In genomic region chr1:98468111-98468717, GRCh38 we compare ENCODE assay signal across 8 cellular contexts.
DNase-seq lines count a peak whose midpoint lies in the region; ATAC-seq and TF ChIP-seq lines count a peak whose summit lies in the region.

No MANE protein-coding gene starts in this region.

- H3K9me3 Mint-ChIP-seq in H9 (no peaks in the 10 kb centered on the region), endothelial cell (ENCODE audit: unreplicated experiment) (no peaks in the 10 kb centered on the region)

- H2BK120ac ChIP-seq in H9 (ENCODE audit: low read depth, low read length, poor library complexity, severe bottlenecking) (no peak overlapping the region), neuronal stem cell (ENCODE audit: low read depth, low read length) (no peak overlapping the region)

- no peak overlapping the region for H3K23ac ChIP-seq in H9 (ENCODE audit: insufficient read length, low read depth, low read length)
- no peak overlapping the region for H3K23ac ChIP-seq in neuronal stem cell (ENCODE audit: low read depth, low read length, poor library complexity)

- H2BK12ac ChIP-seq in H9 (ENCODE audit: insufficient read length, low read depth, low read length) (no peak overlapping the region), neuronal stem cell (ENCODE audit: low read length) (no peak overlapping the region)

- H3K14ac ChIP-seq in H9 (ENCODE audit: insufficient read depth, low read length) (no peak overlapping the region), neuronal stem cell (ENCODE audit: low read length) (no peak overlapping the region)

- H3K27ac ChIP-seq in H9 (ENCODE audit: insufficient read length, low read depth, low read length) (no peak overlapping the region), OCI-LY1 (ENCODE audit: low read depth, low read length, poor library complexity, severe bottlenecking) (no peak overlapping the region), neuronal stem cell (replicated peaks; ENCODE audit: low read length) (no peak overlapping the region)

- no peak overlapping the region for H2AK5ac ChIP-seq in H9 (ENCODE audit: insufficient read length, low read length)
- H2AK5ac ChIP-seq in neuronal stem cell (ENCODE audit: low read depth, low read length), result no peak overlapping the region

- H3K18ac ChIP-seq in H9 (ENCODE audit: insufficient read length, low read depth, low read length), result no peak overlapping the region
- H3K18ac ChIP-seq in neuronal stem cell (ENCODE audit: low read length), result no peak overlapping the region

- H3K36me3 Mint-ChIP-seq in H9 (ENCODE audit: insufficient read depth in 1 of 3, low read depth in 3 of 3) (no peaks in the 10 kb centered on the region), endothelial cell (ENCODE audit: low read depth, unreplicated experiment) (no peaks in the 10 kb centered on the region)

- no peak overlapping the region for H3K56ac ChIP-seq in H9 (ENCODE audit: insufficient read length, low read depth, low read length)

- ATAC-seq in GM18870 (IDR thresholded peaks at IDR 0.05; ENCODE audit: unreplicated experiment) (no peak), HG03469 (IDR thresholded peaks at IDR 0.05; ENCODE audit: unreplicated experiment) (no peak)

- H3K27me3 ChIP-seq in H9 (ENCODE audit: insufficient read depth, low read length), result no peaks in the 10 kb centered on the region
- no peaks in the 10 kb centered on the region for H3K27me3 ChIP-seq in OCI-LY1 (ENCODE audit: insufficient read depth, low read length)
- no peaks in the 10 kb centered on the region for H3K27me3 ChIP-seq in neuronal stem cell (ENCODE audit: control insufficient read depth in 3 of 3, insufficient read depth in 3 of 3, low read depth in 1 of 3, low read length in 3 of 3)

- no peaks in the 10 kb centered on the region; the same call in 1 of the 2 replicates for H3K4me1 ChIP-seq in H9 (ENCODE audit: insufficient read depth, low read length)
- H3K4me1 ChIP-seq in OCI-LY1 (ENCODE audit: insufficient read depth, low read length, severe bottlenecking), result no peaks in the 10 kb centered on the region
- H3K4me1 ChIP-seq in neuronal stem cell (ENCODE audit: control insufficient read depth in 2 of 2, insufficient read depth in 1 of 2, low read depth in 1 of 2, low read length in 2 of 2), result no peaks in the 10 kb centered on the region

- no peaks in the 10 kb centered on the region for H3K23me2 ChIP-seq in H9 (ENCODE audit: insufficient read length, low read depth, low read length, poor library complexity, severe bottlenecking)

- peak; percentile 48 for DNase-seq in CD1c-positive myeloid dendritic cell (ENCODE audit: extremely low spot score)
- no peak for DNase-seq in H9
- peak; percentile 11 for DNase-seq in endothelial cell (ENCODE audit: low spot score)
- peak; percentile 32 for DNase-seq in neuronal stem cell (ENCODE audit: low spot score)
- no peak for DNase-seq in iPS-NIHi7 (ENCODE audit: extremely low spot score)

- H2BK5ac ChIP-seq in H9 (ENCODE audit: insufficient read length, low read length) (no peak overlapping the region), neuronal stem cell (ENCODE audit: low read length) (no peak overlapping the region)

- H2AFZ ChIP-seq in H9 (ENCODE audit: low read length) (no peak overlapping the region), OCI-LY1 (ENCODE audit: low read length) (no peak overlapping the region), neuronal stem cell (ENCODE audit: low read length) (no peak overlapping the region)

- H3K4me1 Mint-ChIP-seq in H9 (peaks cover 8 to 10% of the 10 kb centered on the region in 2 experiments), endothelial cell (ENCODE audit: unreplicated experiment) (no peaks in the 10 kb centered on the region)

- H3K4me3 Mint-ChIP-seq in H9, result no peak overlapping the region; a peak in 1 of 5 replicates
- H3K4me3 Mint-ChIP-seq in endothelial cell (ENCODE audit: unreplicated experiment), result no peak overlapping the region

- no peaks in the 10 kb centered on the region for H3K27me3 Mint-ChIP-seq in H9 (ENCODE audit: low read depth)
- H3K27me3 Mint-ChIP-seq in endothelial cell (ENCODE audit: unreplicated experiment), result no peaks in the 10 kb centered on the region

- H3K4me2 ChIP-seq in H9 (ENCODE audit: insufficient read depth, insufficient read length, low read length) (no peak overlapping the region), OCI-LY1 (ENCODE audit: low read length) (no peak overlapping the region), neuronal stem cell (ENCODE audit: insufficient read depth, low read length, poor library complexity, severe bottlenecking) (no peak overlapping the region)

- H3K36me3 ChIP-seq in OCI-LY1 (ENCODE audit: insufficient read depth, low read length) (no peaks in the 10 kb centered on the region), neuronal stem cell (replicated peaks in 1 of 2; ENCODE audit: control insufficient read depth in 2 of 2, insufficient read depth in 2 of 2, low read length in 2 of 2) (no peaks in the 10 kb centered on the region)

- H3K27ac Mint-ChIP-seq in H9 (peak overlapping the region in 1 of 3 experiments; percentile 27; a peak in 1 of 7 replicates), endothelial cell (ENCODE audit: unreplicated experiment) (no peak overlapping the region)

- H3K4ac ChIP-seq in H9 (ENCODE audit: low read depth, low read length), result no peak overlapping the region
- no peak overlapping the region for H3K4ac ChIP-seq in neuronal stem cell (ENCODE audit: low read length)

- H2BK15ac ChIP-seq in H9 (ENCODE audit: low read depth, low read length), result no peak overlapping the region
- H2BK15ac ChIP-seq in neuronal stem cell (ENCODE audit: low read length), result no peak overlapping the region

- no peaks in the 10 kb centered on the region for H3K9me2 ChIP-seq in OCI-LY1 (ENCODE audit: low read depth, low read length)

- H3F3A ChIP-seq in OCI-LY1 (ENCODE audit: insufficient read depth, low read length), result no peaks in the 10 kb centered on the region

- WGBS in H9 (ENCODE audit: extremely low coverage, insufficient read length, low lambda C conversion rate), result no CpG with 5 or more reads among the region's 2 CpGs
- no CpG with 5 or more reads among the region's 2 CpGs for WGBS in neuronal stem cell (ENCODE audit: extremely low coverage in 2 of 2, insufficient read length in 2 of 2, insufficient replicate concordance in 1 of 2), 2 donors

- H4K8ac ChIP-seq in H9 (replicated peaks; ENCODE audit: insufficient read length, low read depth, low read length), result no peak overlapping the region
- H4K8ac ChIP-seq in neuronal stem cell (ENCODE audit: low read depth, low read length), result no peak overlapping the region

- H4K5ac ChIP-seq in H9 (ENCODE audit: insufficient read length, low read depth, low read length), result no peak overlapping the region

- H3K79me2 ChIP-seq in H9 (ENCODE audit: insufficient read depth, low read length) (no peaks in the 10 kb centered on the region), OCI-LY1 (ENCODE audit: insufficient read depth, low read length) (no peaks in the 10 kb centered on the region)

- H3K9ac ChIP-seq in H9 (ENCODE audit: extremely low read depth, insufficient read length, low read length), result no peak overlapping the region
- no peak overlapping the region for H3K9ac ChIP-seq in OCI-LY1 (ENCODE audit: low read length)
- no peak overlapping the region for H3K9ac ChIP-seq in neuronal stem cell (ENCODE audit: low read depth, low read length, poor library complexity)

- H4K20me1 ChIP-seq in H9 (ENCODE audit: control insufficient read depth, insufficient read depth, insufficient read length), result no peaks in the 10 kb centered on the region
- no peaks in the 10 kb centered on the region for H4K20me1 ChIP-seq in OCI-LY1 (ENCODE audit: insufficient read depth, low read length)

- H3T11ph ChIP-seq in H9 (ENCODE audit: low read length), result no peak overlapping the region

- H3K4me3 ChIP-seq in OCI-LY1 (ENCODE audit: low read depth, low read length, poor library complexity, severe bottlenecking) (no peak overlapping the region), neuronal stem cell (ENCODE audit: low read length in 2 of 2) (no peak overlapping the region)

- H3K79me1 ChIP-seq in H9 (ENCODE audit: insufficient read depth, low read depth, low read length, poor library complexity, severe bottlenecking) (no peaks in the 10 kb centered on the region), neuronal stem cell (ENCODE audit: low read depth, low read length) (no peaks in the 10 kb centered on the region)

- no peaks in the 10 kb centered on the region for H3K9me3 ChIP-seq in H9 (ENCODE audit: control insufficient read depth, low read depth, low read length)
- H3K9me3 ChIP-seq in OCI-LY1 (ENCODE audit: low read length), result no peaks in the 10 kb centered on the region
- H3K9me3 ChIP-seq in neuronal stem cell (replicated peaks in 1 of 2; ENCODE audit: control insufficient read depth in 2 of 2, insufficient read depth in 1 of 2, low read depth in 1 of 2, low read length in 2 of 2), result no peaks in the 10 kb centered on the region

- H2BK20ac ChIP-seq in H9 (ENCODE audit: low read depth, low read length, poor library complexity, severe bottlenecking), result no peak overlapping the region

- TF ChIP-seq CTCF in H9 (conservative IDR thresholded peaks at IDR 0.05) (peak; percentile 91), OCI-LY1 (IDR thresholded peaks at IDR 0.05; ENCODE audit: low read length) (peak; percentile 35), endothelial cell (IDR thresholded peaks at IDR 0.05; ENCODE audit: unreplicated experiment) (peak; percentile 55)

- H4K91ac ChIP-seq in H9 (ENCODE audit: insufficient read length, low read depth, low read length) (no peak overlapping the region), neuronal stem cell (ENCODE audit: low read depth, low read length, poor library complexity) (no peak overlapping the region)

Comparison
In these comparisons a context has a peak if more than half of its experiments do, and no peak if none do; other contexts are left out.
1. DNase-seq: peak in CD1c-positive myeloid dendritic cell (single experiment), endothelial cell (single experiment) and neuronal stem cell (single experiment); none in H9 (single experiment) and iPS-NIHi7 (single experiment).
2. CTCF ChIP-seq: peak in every context shown above with its lines; median percentile 91 in H9; 55 in endothelial cell; 35 in OCI-LY1.